In the genomic region with DNA sequence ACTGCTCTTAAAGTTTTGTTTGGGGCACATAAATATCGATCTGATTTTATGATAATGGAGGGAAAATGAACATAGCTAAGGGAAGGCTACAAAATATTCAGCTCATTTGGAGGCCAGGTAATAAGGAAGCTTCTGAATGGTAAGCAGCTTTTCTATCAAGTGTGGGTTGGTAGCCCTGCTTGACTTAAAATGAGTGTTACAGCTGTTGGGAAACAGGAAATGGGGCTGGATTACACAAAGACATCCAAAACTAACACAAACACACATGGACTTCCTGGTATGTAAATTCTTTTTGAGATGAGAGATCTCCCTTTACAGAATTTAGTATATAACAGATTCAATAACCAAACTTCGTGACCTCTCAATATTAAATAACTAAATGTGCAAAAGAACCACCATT, we compare ENCODE assay signal across 15 cellular contexts. TPM values are rescaled to one million over a fixed set of nuclear protein-coding genes. Genes with fewer than 3 reads are reported as not detected.
DNase-seq lines count a peak whose midpoint lies in the region; ATAC-seq and TF ChIP-seq lines count a peak whose summit lies in the region.
"Had no signal": no experiment of that assay in that cellular context is flagged by ENCODE, and none has a peak within 500 bp of the region (broad histone marks: within the 10 kb centered on the region; RNA-seq: fewer than 3 reads in every experiment).

No MANE protein-coding gene starts in this region.

- H3K4me1 ChIP-seq in CD8-positive, alpha-beta memory T cell (ENCODE audit: insufficient read depth, low read length) = no peaks in the 10 kb centered on the region

- POLR2A ChIA-PET in CD8-positive, alpha-beta memory T cell (lab: Charles Lee) = no interaction called here

- H3K4me3 Mint-ChIP-seq in natural killer cell treated with Interleukin-12 subunit alpha and Interleukin-12 subunit beta and Interleukin-15 and Interleukin-18, amount 100 ng/mL, for 72 hours = peak overlapping the region; percentile 23
- no peak overlapping the region for H3K4me3 Mint-ChIP-seq in CD8-positive, alpha-beta memory T cell

- H3K27me3 ChIP-seq in CD8-positive, alpha-beta memory T cell (ENCODE audit: insufficient read depth, low read length, poor library complexity, severe bottlenecking) = no peaks in the 10 kb centered on the region

- no peak overlapping the region for H3K4me3 ChIP-seq in cardiac fibroblast (replicated peaks in 1 of 2; ENCODE audit: low read depth in 2 of 2, low read length in 2 of 2)
- H3K4me3 ChIP-seq in CD8-positive, alpha-beta memory T cell (ENCODE audit: low read length) = no peak overlapping the region
- H3K4me3 ChIP-seq: heart left ventricle, skin epidermis had no signal

- TF ChIP-seq CTCF in cardiac fibroblast (IDR thresholded peaks at IDR 0.05; ENCODE audit: low read depth, low read length) = no peak

- no peaks in the 10 kb centered on the region for H3K9me3 Mint-ChIP-seq in natural killer cell treated with Interleukin-12 subunit alpha and Interleukin-12 subunit beta and Interleukin-15 and Interleukin-18, amount 100 ng/mL, for 72 hours
- no peaks in the 10 kb centered on the region for H3K9me3 Mint-ChIP-seq in CD8-positive, alpha-beta memory T cell

- H3K4me1 Mint-ChIP-seq in natural killer cell treated with Interleukin-12 subunit alpha and Interleukin-12 subunit beta and Interleukin-15 and Interleukin-18, amount 100 ng/mL, for 72 hours (ENCODE audit: low read depth in 2 of 2) = peaks cover 9 to 11% of the 10 kb centered on the region in 2 donors
- H3K4me1 Mint-ChIP-seq in CD8-positive, alpha-beta memory T cell = peaks cover 3 to 15% (median 14%) of the 10 kb centered on the region in 3 donors

- DNase-seq in NOMO-1 treated with DMSO at 0.1 percent for 48 hours (lab: John Stamatoyannopoulos, UW; ENCODE audit: unreplicated experiment) (peak; percentile 25), NOMO-1 treated with dmso at 0.1 percent for 144 hours (lab: John Stamatoyannopoulos, UW; ENCODE audit: unreplicated experiment) (no peak), Kasumi-1 (lab: John Stamatoyannopoulos, UW) (peak; percentile 8 to 15), cardiac fibroblast (ENCODE audit: low read depth in 2 of 2) (peak; percentile 68 to 71), HUDEP-2 (lab: John Stamatoyannopoulos, UW; ENCODE audit: unreplicated experiment in 76 of 76) (no peak)
- no peak for DNase-seq in natural killer cell treated with Interleukin-12 subunit alpha and Interleukin-12 subunit beta and Interleukin-15 and Interleukin-18, amount 100 ng/mL, for 72 hours (ENCODE audit: low spot score)
- DNase-seq in activated CD4-positive, alpha-beta T cell treated with anti-CD3 and anti-CD28 coated beads, Interleukin-2, amount 50 U/mL, for 48 hours = no peak
- no peak for DNase-seq in CD8-positive, alpha-beta memory T cell
- DNase-seq: activated T-cell treated with anti-CD3 and anti-CD28 coated beads for 4 hours, heart left ventricle, T-helper 9 cell had no signal

- peak in 1 of 2 donors; percentile 67 for ATAC-seq in natural killer cell treated with Interleukin-12 subunit alpha and Interleukin-12 subunit beta and Interleukin-15 and Interleukin-18, amount 100 ng/mL, for 72 hours

- CTCF ChIA-PET in CD8-positive, alpha-beta memory T cell (lab: Charles Lee) = no interaction called here

- peak overlapping the region; percentile 70 to 84 for H3K27ac Mint-ChIP-seq in natural killer cell treated with Interleukin-12 subunit alpha and Interleukin-12 subunit beta and Interleukin-15 and Interleukin-18, amount 100 ng/mL, for 72 hours
- peak overlapping the region in 2 of 8 donors; percentile 4 to 15 for H3K27ac Mint-ChIP-seq in CD8-positive, alpha-beta memory T cell

- H3K9me3 ChIP-seq in CD8-positive, alpha-beta memory T cell (ENCODE audit: low read length) = no peaks in the 10 kb centered on the region
- H3K9me3 ChIP-seq: heart left ventricle had no signal

- H3K36me3 Mint-ChIP-seq in natural killer cell treated with Interleukin-12 subunit alpha and Interleukin-12 subunit beta and Interleukin-15 and Interleukin-18, amount 100 ng/mL, for 72 hours = no peaks in the 10 kb centered on the region
- peaks cover 0 to 35% (median 4%) of the 10 kb centered on the region in 3 donors for H3K36me3 Mint-ChIP-seq in CD8-positive, alpha-beta memory T cell

- H3K36me3 ChIP-seq in CD8-positive, alpha-beta memory T cell (ENCODE audit: insufficient read depth, low read length) = no peaks in the 10 kb centered on the region

- H3K27ac ChIP-seq in CD8-positive, alpha-beta memory T cell (ENCODE audit: low read depth, low read length) = no peak overlapping the region
- H3K27ac ChIP-seq: skin epidermis had no signal

- peaks cover 0 to 2% of the 10 kb centered on the region in 2 donors for H3K27me3 Mint-ChIP-seq in natural killer cell treated with Interleukin-12 subunit alpha and Interleukin-12 subunit beta and Interleukin-15 and Interleukin-18, amount 100 ng/mL, for 72 hours
- no peaks in the 10 kb centered on the region for H3K27me3 Mint-ChIP-seq in CD8-positive, alpha-beta memory T cell

RNA-seq across cellular contexts. Expression of a gene that starts 58.0 kb away (rescaled TPM):
- total RNA-seq in natural killer cell treated with Interleukin-12 subunit alpha and Interleukin-12 subunit beta and Interleukin-15 and Interleukin-18, amount 100 ng/mL, for 72 hours = not detected
- not detected for total RNA-seq in CD8-positive, alpha-beta memory T cell
- polyA plus RNA-seq in CD8-positive, alpha-beta memory T cell = not detected
- total RNA-seq: chondrocyte, M059J, mesenteric fat pad had no signal

Comparison
In these comparisons a context has a peak if more than half of its experiments do, and no peak if none do; other contexts are left out.
1. DNase-seq: peak in NOMO-1 treated with DMSO at 0.1 percent for 48 hours (single experiment), Kasumi-1 (2 of 2) and cardiac fibroblast (2 of 2); none in NOMO-1 treated with dmso at 0.1 percent for 144 hours (single experiment), natural killer cell treated with Interleukin-12 subunit alpha and Interleukin-12 subunit beta and Interleukin-15 and Interleukin-18, amount 100 ng/mL, for 72 hours (single experiment), activated CD4-positive, alpha-beta T cell treated with anti-CD3 and anti-CD28 coated beads, Interleukin-2, amount 50 U/mL, for 48 hours (0 of 2), CD8-positive, alpha-beta memory T cell (0 of 5) and HUDEP-2 (0 of 76).